Comparison of ENCODE assay signal across 20 cellular contexts in the genomic region with DNA sequence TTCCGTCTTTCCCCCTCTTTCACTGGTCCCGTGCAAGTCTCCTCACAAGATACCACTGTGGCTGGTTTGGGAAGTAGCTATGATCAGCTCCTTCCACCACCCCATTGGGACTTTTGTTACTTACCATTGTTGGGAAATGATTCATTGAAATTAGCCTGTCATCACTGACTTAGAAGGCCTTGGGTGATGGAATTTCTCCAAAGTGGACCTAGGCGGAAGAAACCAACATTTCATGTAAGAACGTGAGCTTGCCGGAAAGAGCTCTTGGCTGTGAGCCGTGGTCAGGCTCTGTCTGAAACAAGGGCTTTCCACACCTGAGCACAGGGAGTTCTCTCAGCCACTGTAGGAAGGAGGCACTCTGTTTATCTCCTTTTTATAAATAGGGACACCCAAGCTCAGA. TPM values are rescaled to one million over a fixed set of nuclear protein-coding genes. Genes with fewer than 3 reads are reported as not detected.
DNase-seq lines count a peak whose midpoint lies in the region; TF ChIP-seq lines count a peak whose summit lies in the region.
"Had no signal": no experiment of that assay in that cellular context is flagged by ENCODE, and none has a peak within 500 bp of the region (broad histone marks: within the 10 kb centered on the region; RNA-seq: fewer than 3 reads in every experiment).

No MANE protein-coding gene starts in this region.

- H3K27me3 ChIP-seq in esophagus (ENCODE audit: control insufficient read depth in 1 of 2, insufficient read depth in 2 of 2, low read length in 2 of 2) (no peaks in the 10 kb centered on the region), prostate gland (replicated peaks; ENCODE audit: insufficient read depth) (no peaks in the 10 kb centered on the region)

- TF ChIP-seq CTCF in MCF 10A (IDR thresholded peaks at IDR 0.05; ENCODE audit: unreplicated experiment) (no peak), prostate gland (IDR thresholded peaks at IDR 0.05) (no peak), endothelial cell (IDR thresholded peaks at IDR 0.05; ENCODE audit: unreplicated experiment) (no peak)

- CTCF ChIA-PET in MCF 10A (lab: Yijun Ruan, JAX), result interaction anchor here (0.8 to 1.2 kb wide), 7 partner anchors 9 to 237 kb away, joined by 3 to 5 read pairs (median 3); no protein-coding TSS in a partner anchor

- H3K36me3 ChIP-seq in esophagus (ENCODE audit: control insufficient read depth in 2 of 2, insufficient read depth in 2 of 2, low read length in 1 of 2), result peaks cover 14 to 20% of the 10 kb centered on the region in 2 donors
- H3K36me3 ChIP-seq in prostate gland, result peaks cover 0 to 10% of the 10 kb centered on the region in 2 donors

- 57 to 69% methylated on average over 6 of the region's 6 CpGs for WGBS in esophagus, 2 donors
- 70% methylated on average over 6 of the region's 6 CpGs for WGBS in prostate gland

- H3K27ac ChIP-seq in esophagus (ENCODE audit: low read depth in 2 of 2, low read length in 1 of 2), result peak overlapping the region; percentile 55 to 77
- H3K27ac ChIP-seq in prostate gland, result peak overlapping the region; percentile 2 to 47

- H3K27me3 Mint-ChIP-seq in MCF 10A (ENCODE audit: insufficient read depth, unreplicated experiment), result no peaks in the 10 kb centered on the region
- H3K27me3 Mint-ChIP-seq in endothelial cell (ENCODE audit: unreplicated experiment), result peaks cover 6% of the 10 kb centered on the region
- H3K27me3 Mint-ChIP-seq in activated T-helper 2 cell treated with anti-CD3 and anti-CD28 coated beads, Interferon-gamma antibody, Interleukin-2, Interleukin-4, amounts not matched to agents 10 μg/mL and 5 μg/mL and 100 μg/mL, durations not matched to agents 14 hours and 24 hours and 36 hours (ENCODE audit: low read depth), result no peaks in the 10 kb centered on the region

- intact Hi-C loops in MCF 10A (cut with micrococcal nuclease) (no loop called here), prostate gland (cut with DNase I) (no loop called here)
- intact Hi-C loops in activated T-helper 2 cell treated with anti-CD3 and anti-CD28 coated beads, Interferon-gamma antibody, Interleukin-2, Interleukin-4, amounts not matched to agents 10 μg/mL and 5 μg/mL and 100 μg/mL, durations not matched to agents 14 hours and 24 hours and 36 hours (cut with micrococcal nuclease), result no loop called here

- DNase-seq in RPMI7951 (ENCODE audit: low read depth) (peak; percentile 53), MCF 10A (ENCODE audit: unreplicated experiment) (peak; percentile 92), prostate gland (ENCODE audit: low spot score) (peak; percentile 81), HT-29 (ENCODE audit: low spot score) (no peak), kidney tubule cell (ENCODE audit: low spot score) (no peak), endothelial cell (ENCODE audit: low spot score) (no peak)
- DNase-seq in activated T-helper 2 cell treated with anti-CD3 and anti-CD28 coated beads, Interferon-gamma antibody, Interleukin-2, Interleukin-4, amounts not matched to agents 10 μg/mL and 5 μg/mL and 100 μg/mL, durations not matched to agents 14 hours and 24 hours and 36 hours (ENCODE audit: low spot score), result no peak
- DNase-seq: C1 segment of cervical spinal cord, DMS 273 treated with DMSO at 0.1 percent for 48 hours, GDM1, KBM-7, NCI-H1436, NCI-H2029 treated with DMSO at 0.1 percent for 48 hours, NCI-H2171 treated with DMSO at 0.1 percent for 48 hours, NCI-H774, SHP77 had no signal

- H3K27ac Mint-ChIP-seq in MCF 10A (ENCODE audit: low read depth, unreplicated experiment) (peak overlapping the region; percentile 14), endothelial cell (ENCODE audit: unreplicated experiment) (no peak overlapping the region)
- H3K27ac Mint-ChIP-seq in activated T-helper 2 cell treated with anti-CD3 and anti-CD28 coated beads, Interferon-gamma antibody, Interleukin-2, Interleukin-4, amounts not matched to agents 10 μg/mL and 5 μg/mL and 100 μg/mL, durations not matched to agents 14 hours and 24 hours and 36 hours, result no peak overlapping the region

- BruUV-seq in MCF 10A (replicated peaks; lab: Mats Ljungman, UMichigan), result no TSS peak

- no peaks in the 10 kb centered on the region for H3K9me3 Mint-ChIP-seq in MCF 10A (ENCODE audit: unreplicated experiment)
- H3K9me3 Mint-ChIP-seq in endothelial cell (ENCODE audit: unreplicated experiment), result peaks cover 5% of the 10 kb centered on the region
- peaks cover 8% of the 10 kb centered on the region for H3K9me3 Mint-ChIP-seq in activated T-helper 2 cell treated with anti-CD3 and anti-CD28 coated beads, Interferon-gamma antibody, Interleukin-2, Interleukin-4, amounts not matched to agents 10 μg/mL and 5 μg/mL and 100 μg/mL, durations not matched to agents 14 hours and 24 hours and 36 hours

- H3K4me3 Mint-ChIP-seq in MCF 10A (ENCODE audit: unreplicated experiment) (no peak overlapping the region), endothelial cell (ENCODE audit: unreplicated experiment) (no peak overlapping the region)
- H3K4me3 Mint-ChIP-seq in activated T-helper 2 cell treated with anti-CD3 and anti-CD28 coated beads, Interferon-gamma antibody, Interleukin-2, Interleukin-4, amounts not matched to agents 10 μg/mL and 5 μg/mL and 100 μg/mL, durations not matched to agents 14 hours and 24 hours and 36 hours (ENCODE audit: low read depth), result no peak overlapping the region

- H3K9me3 ChIP-seq in esophagus (ENCODE audit: control insufficient read depth in 2 of 2, insufficient read depth in 1 of 2, low read depth in 1 of 2, low read length in 1 of 2) (peaks cover 0 to 5% of the 10 kb centered on the region in 2 donors), prostate gland (no peaks in the 10 kb centered on the region)

- H3K4me1 ChIP-seq in esophagus (ENCODE audit: control insufficient read depth in 2 of 2, insufficient read depth in 2 of 2, low read length in 1 of 2), result peaks cover 0 to 5% of the 10 kb centered on the region in 2 donors
- no peaks in the 10 kb centered on the region for H3K4me1 ChIP-seq in prostate gland (replicated peaks)

- H3K4me1 Mint-ChIP-seq in MCF 10A (ENCODE audit: insufficient read depth, unreplicated experiment) (peaks cover 12% of the 10 kb centered on the region), endothelial cell (ENCODE audit: unreplicated experiment) (no peaks in the 10 kb centered on the region)
- H3K4me1 Mint-ChIP-seq in activated T-helper 2 cell treated with anti-CD3 and anti-CD28 coated beads, Interferon-gamma antibody, Interleukin-2, Interleukin-4, amounts not matched to agents 10 μg/mL and 5 μg/mL and 100 μg/mL, durations not matched to agents 14 hours and 24 hours and 36 hours (ENCODE audit: low read depth), result no peaks in the 10 kb centered on the region

- H3K4me3 ChIP-seq in esophagus (ENCODE audit: low read depth in 1 of 2, low read length in 2 of 2), result no peak overlapping the region
- no peak overlapping the region for H3K4me3 ChIP-seq in prostate gland

- H3K36me3 Mint-ChIP-seq in MCF 10A (ENCODE audit: insufficient read depth, unreplicated experiment) (peaks cover 90% of the 10 kb centered on the region), endothelial cell (ENCODE audit: low read depth, unreplicated experiment) (peaks cover 58% of the 10 kb centered on the region)
- peaks cover 18% of the 10 kb centered on the region for H3K36me3 Mint-ChIP-seq in activated T-helper 2 cell treated with anti-CD3 and anti-CD28 coated beads, Interferon-gamma antibody, Interleukin-2, Interleukin-4, amounts not matched to agents 10 μg/mL and 5 μg/mL and 100 μg/mL, durations not matched to agents 14 hours and 24 hours and 36 hours (ENCODE audit: low read depth)

- POLR2A ChIA-PET in MCF 10A (lab: Yijun Ruan, JAX), result interaction anchor here (0.6 to 1.7 kb wide), 8 partner anchors 9 to 151 kb away, joined by 3 to 8 read pairs (median 5); no protein-coding TSS in a partner anchor

- no peak for TF ChIP-seq POLR2A in prostate gland (IDR thresholded peaks at IDR 0.05)

RNA-seq across cellular contexts. Expression of a gene that starts 23.5 kb away (rescaled TPM):
- not detected in 2 replicates for total RNA-seq in RPMI7951 (2014; rRNA removed; shearing (Covaris generic))
- total RNA-seq in MCF 10A (2022) (0.61 and 0.76 TPM in 2 replicates), prostate gland (under 1 TPM in 1 of 2 donors, not detected in 1; 0.36 TPM), endothelial cell (ENCODE audit: unreplicated experiment) (0.97 TPM)
- 1 to 10 TPM in 1 of 2 donors, under 1 TPM in 1; 0.33 to 1.1 TPM for polyA plus RNA-seq in esophagus
- 0.46 TPM in 1 of 2 replicates, not detected in the other for total RNA-seq in HT-29 (2014; rRNA removed; shearing (Covaris generic))
- total RNA-seq in activated T-helper 2 cell treated with anti-CD3 and anti-CD28 coated beads, Interferon-gamma antibody, Interleukin-2, Interleukin-4, amounts not matched to agents 10 μg/mL and 5 μg/mL and 100 μg/mL, durations not matched to agents 14 hours and 24 hours and 36 hours, result 0.21 and 0.23 TPM in 2 replicates
- total RNA-seq: A673, NCI-H460 had no signal

RNA-seq across cellular contexts. Expression of a gene that starts 43.3 kb away (rescaled TPM):
- not detected in 2 replicates for total RNA-seq in RPMI7951 (2014; rRNA removed; shearing (Covaris generic))
- total RNA-seq in MCF 10A (2022) (0.52 and 0.68 TPM in 2 replicates), prostate gland (1 to 10 TPM in 1 of 2 donors, not detected in 1; 1.9 TPM), endothelial cell (ENCODE audit: unreplicated experiment) (1.9 TPM)
- polyA plus RNA-seq in esophagus, result under 1 TPM; 0.18 to 0.49 TPM
- not detected in 2 replicates for total RNA-seq in HT-29 (2014; rRNA removed; shearing (Covaris generic))
- not detected in 2 replicates for total RNA-seq in activated T-helper 2 cell treated with anti-CD3 and anti-CD28 coated beads, Interferon-gamma antibody, Interleukin-2, Interleukin-4, amounts not matched to agents 10 μg/mL and 5 μg/mL and 100 μg/mL, durations not matched to agents 14 hours and 24 hours and 36 hours
- total RNA-seq: A673, H1, NCI-H460 had no signal

Comparison
In these comparisons a context has a peak if more than half of its experiments do, and no peak if none do; other contexts are left out.
1. DNase-seq: peak in RPMI7951 (single experiment), MCF 10A (single experiment) and prostate gland (single experiment); none in HT-29 (single experiment), kidney tubule cell (single experiment), endothelial cell (single experiment) and activated T-helper 2 cell treated with anti-CD3 and anti-CD28 coated beads, Interferon-gamma antibody, Interleukin-2, Interleukin-4, amounts not matched to agents 10 μg/mL and 5 μg/mL and 100 μg/mL, durations not matched to agents 14 hours and 24 hours and 36 hours (single experiment).